3 cellular contexts compared by ENCODE assay signal in genomic region chr14:76138758-76139723, GRCh38.
TF ChIP-seq lines count a peak whose summit lies in the region.

No MANE protein-coding gene starts in this region.

TF ChIP-seq in SK-N-SH, 30 proteins besides CTCF, POLR2A, EP300 and RAD21:
- TF ChIP-seq PBX3 (IDR thresholded peaks at IDR 0.05) (no peak), IRF3 (IDR thresholded peaks at IDR 0.05; ENCODE audit: low read depth, low read length) (no peak), FOXJ3 (CRISPR knock-in tag; IDR thresholded peaks at IDR 0.05) (no peak)

TF ChIP-seq in SK-N-SH treated with all-trans-retinoic acid at 6 μM for 48 hours, 23 proteins besides CTCF, POLR2A, EP300 and RAD21:
- no peak for TF ChIP-seq PPARA (CRISPR knock-in tag; IDR thresholded peaks at IDR 0.05; ENCODE audit: borderline replicate concordance)
- TF ChIP-seq POU6F1 (CRISPR knock-in tag; IDR thresholded peaks at IDR 0.05; ENCODE audit: borderline replicate concordance, low read depth): no peak
- no peak for TF ChIP-seq CSDC2 (CRISPR knock-in tag; IDR thresholded peaks at IDR 0.05)
- no peak for TF ChIP-seq SNAI2 (CRISPR knock-in tag; IDR thresholded peaks at IDR 0.05)
- TF ChIP-seq TOX (CRISPR knock-in tag; IDR thresholded peaks at IDR 0.05; ENCODE audit: borderline replicate concordance): no peak
- no peak for TF ChIP-seq BACH2 (CRISPR knock-in tag; IDR thresholded peaks at IDR 0.05; ENCODE audit: borderline replicate concordance)
- no peak for TF ChIP-seq ZNF70 (CRISPR knock-in tag; IDR thresholded peaks at IDR 0.05)
- TF ChIP-seq PATZ1 (CRISPR knock-in tag; IDR thresholded peaks at IDR 0.05; ENCODE audit: borderline replicate concordance): no peak
- no peak for TF ChIP-seq ZNF565 (CRISPR knock-in tag; conservative IDR thresholded peaks at IDR 0.05; ENCODE audit: low read depth)
- no peak for TF ChIP-seq ZFP3 (CRISPR knock-in tag; IDR thresholded peaks at IDR 0.05)
- TF ChIP-seq CREB5 (CRISPR knock-in tag; IDR thresholded peaks at IDR 0.05; ENCODE audit: low read depth): no peak
- TF ChIP-seq RARB (CRISPR knock-in tag; IDR thresholded peaks at IDR 0.05): no peak
- TF ChIP-seq ESRRG (CRISPR knock-in tag; IDR thresholded peaks at IDR 0.05): no peak
- no peak for TF ChIP-seq OSR1 (CRISPR knock-in tag; IDR thresholded peaks at IDR 0.05)
TF ChIP-seq in SK-N-SH treated with all-trans-retinoic acid at 6 μM for 48 hours: peak in this region for 0.

TF ChIP-seq in H1, 55 proteins besides CTCF, POLR2A, EP300 and RAD21:
- TF ChIP-seq CTBP2 (IDR thresholded peaks at IDR 0.05; ENCODE audit: borderline replicate concordance, insufficient read depth, insufficient read length, low read length): peak; percentile 56
- TF ChIP-seq NANOG (IDR thresholded peaks at IDR 0.05; ENCODE audit: insufficient read depth, low read depth, low read length, poor library complexity, severe bottlenecking): peak; percentile 77
- TF ChIP-seq SRF (IDR thresholded peaks at IDR 0.05; ENCODE audit: low read depth, low read length): no peak
- TF ChIP-seq SUZ12 (IDR thresholded peaks at IDR 0.05; ENCODE audit: low read length): peak; percentile 57; the same call in 1 of the 2 replicates
- no peak for TF ChIP-seq TCF12 (IDR thresholded peaks at IDR 0.05; ENCODE audit: low read depth, low read length)
- peak; percentile 18 for TF ChIP-seq EZH2 (IDR thresholded peaks at IDR 0.05; ENCODE audit: low read depth, low read length, severe bottlenecking)
- TF ChIP-seq ASH2L (IDR thresholded peaks at IDR 0.05; ENCODE audit: low read length): peak; percentile 50
- TF ChIP-seq PHF8 (conservative IDR thresholded peaks at IDR 0.05; ENCODE audit: low read depth, low read length): peak; percentile 50; the same call in 1 of the 2 replicates
- TF ChIP-seq HDAC2 (IDR thresholded peaks at IDR 0.05; ENCODE audit: borderline replicate concordance in 1 of 2, low read depth in 2 of 2, low read length in 2 of 2): peak in 1 of 2 experiments; percentile 68; a peak in 1 of 4 replicates
- TF ChIP-seq KDM1A (IDR thresholded peaks at IDR 0.05; ENCODE audit: borderline replicate concordance, low read length): peak; percentile 91
- no peak for TF ChIP-seq POU5F1 (IDR thresholded peaks at IDR 0.05; ENCODE audit: low read depth, low read length)
- peak; percentile 39 for TF ChIP-seq KDM4A (IDR thresholded peaks at IDR 0.05; ENCODE audit: low read depth, low read length, severe bottlenecking)
